Comparison of ENCODE assay signal across 8 cellular contexts in genomic region chr6:118652051-118652699, GRCh38. TPM values are rescaled to one million over a fixed set of nuclear protein-coding genes. Genes with fewer than 3 reads are reported as not detected.
A peak's percentile ranks its signal among the peaks of the same experiment; 100 is the strongest.
DNase-seq lines count a peak whose midpoint lies in the region; ATAC-seq and TF ChIP-seq lines count a peak whose summit lies in the region.

No MANE protein-coding gene starts in this region.

- peaks cover 47% of the 10 kb centered on the region for H3K4me1 Mint-ChIP-seq in activated T-cell treated with anti-CD3 and anti-CD28 coated beads, Interleukin-2, amount 50 U/mL, for 4 hours (ENCODE audit: low read depth)
- peaks cover 39% of the 10 kb centered on the region for H3K4me1 Mint-ChIP-seq in activated naive CD8-positive, alpha-beta T cell treated with anti-CD3 and anti-CD28 coated beads, Interleukin-2, amount 10 ng/mL, durations not matched to agents 7 days and 5 days

- TF ChIP-seq EP300 in transverse colon (IDR thresholded peaks at IDR 0.05; ENCODE audit: low read depth), result no peak

- H3K27me3 ChIP-seq in layer of hippocampus (ENCODE audit: control insufficient read depth, insufficient read depth, low read length) (no peaks in the 10 kb centered on the region), transverse colon (peaks cover 13% of the 10 kb centered on the region)

- no peak for TF ChIP-seq POLR2A in transverse colon (IDR thresholded peaks at IDR 0.05)

- in situ Hi-C loops in transverse colon (cut with MboI; ENCODE audit: low pct_ligation_motif_present in 1 of 4, low pct_unique_long_range_greater_than_20kb in 1 of 4, low sequenced_read_pairs in 3 of 4), result no loop called here

- no peak for DNase-seq in activated T-cell treated with anti-CD3 and anti-CD28 coated beads, Interleukin-2, amount 50 U/mL, for 4 hours
- DNase-seq in activated T-cell treated with anti-CD3 and anti-CD28 coated beads, Interleukin-2, amount 50 U/mL, for 1 hour, result no peak
- no peak for DNase-seq in activated naive CD8-positive, alpha-beta T cell treated with anti-CD3 and anti-CD28 coated beads, Interleukin-2, amount 10 ng/mL, durations not matched to agents 7 days and 5 days
- no peak for DNase-seq in transverse colon

- H3K27ac ChIP-seq in layer of hippocampus (ENCODE audit: low read depth, low read length) (peak overlapping the region; percentile 96), transverse colon (peak overlapping the region; percentile 87 to 99 (median 96))

- peak overlapping the region; percentile 91 for H3K4me3 Mint-ChIP-seq in activated T-cell treated with anti-CD3 and anti-CD28 coated beads, Interleukin-2, amount 50 U/mL, for 4 hours
- H3K4me3 Mint-ChIP-seq in activated naive CD8-positive, alpha-beta T cell treated with anti-CD3 and anti-CD28 coated beads, Interleukin-2, amount 10 ng/mL, durations not matched to agents 7 days and 5 days, result peak overlapping the region; percentile 87

- no peaks in the 10 kb centered on the region for H3K9me3 Mint-ChIP-seq in activated T-cell treated with anti-CD3 and anti-CD28 coated beads, Interleukin-2, amount 50 U/mL, for 4 hours
- no peaks in the 10 kb centered on the region for H3K9me3 Mint-ChIP-seq in activated naive CD8-positive, alpha-beta T cell treated with anti-CD3 and anti-CD28 coated beads, Interleukin-2, amount 10 ng/mL, durations not matched to agents 7 days and 5 days

- H3K27me3 Mint-ChIP-seq in activated T-cell treated with anti-CD3 and anti-CD28 coated beads, Interleukin-2, amount 50 U/mL, for 4 hours (ENCODE audit: low read depth), result no peaks in the 10 kb centered on the region
- no peaks in the 10 kb centered on the region for H3K27me3 Mint-ChIP-seq in activated naive CD8-positive, alpha-beta T cell treated with anti-CD3 and anti-CD28 coated beads, Interleukin-2, amount 10 ng/mL, durations not matched to agents 7 days and 5 days

- intact Hi-C loops in transverse colon (cut with DNase I; ENCODE audit: low total_unique reads), result no loop called here

- TF ChIP-seq CTCF in transverse colon (IDR thresholded peaks at IDR 0.05), result no peak

- 52 to 59% methylated on average over 15 to 20 of the region's 20 CpGs for WGBS in transverse colon (ENCODE audit: low coverage in 1 of 2), 2 donors

- H3K27ac Mint-ChIP-seq in activated naive CD8-positive, alpha-beta T cell treated with anti-CD3 and anti-CD28 coated beads, Interleukin-2, amount 10 ng/mL, durations not matched to agents 7 days and 5 days, result peak overlapping the region; percentile 84

- H3K4me3 ChIP-seq in transverse colon, result peak overlapping the region; percentile 62 to 91 (median 80)

- no peaks in the 10 kb centered on the region for H3K9me3 ChIP-seq in transverse colon

- peaks cover 5 to 23% (median 8%) of the 10 kb centered on the region in 4 donors for H3K4me1 ChIP-seq in transverse colon

- H3K36me3 Mint-ChIP-seq in activated T-cell treated with anti-CD3 and anti-CD28 coated beads, Interleukin-2, amount 50 U/mL, for 4 hours (ENCODE audit: insufficient read depth), result no peaks in the 10 kb centered on the region
- H3K36me3 Mint-ChIP-seq in activated naive CD8-positive, alpha-beta T cell treated with anti-CD3 and anti-CD28 coated beads, Interleukin-2, amount 10 ng/mL, durations not matched to agents 7 days and 5 days, result peaks cover 19% of the 10 kb centered on the region

- POLR2A ChIA-PET in activated naive CD8-positive, alpha-beta T cell treated with anti-CD3 and anti-CD28 coated beads, Interleukin-2, amount 10 ng/mL, durations not matched to agents 7 days and 5 days (lab: Charles Lee), result interaction anchor here (0.8 to 2.0 kb wide), 12 partner anchors 10 to 157 kb away, joined by 3 to 30 read pairs (median 4); no protein-coding TSS in a partner anchor

- ATAC-seq in activated T-cell treated with anti-CD3 and anti-CD28 coated beads, Interleukin-2, amount 50 U/mL, for 4 hours, result no peak
- ATAC-seq in activated naive CD8-positive, alpha-beta T cell treated with anti-CD3 and anti-CD28 coated beads, Interleukin-2, amount 10 ng/mL, durations not matched to agents 7 days and 5 days (ENCODE audit: low read depth), result no peak
- no peak for ATAC-seq in HG03457 (IDR thresholded peaks at IDR 0.05; ENCODE audit: unreplicated experiment)
- ATAC-seq in HG02870 (IDR thresholded peaks at IDR 0.05; ENCODE audit: unreplicated experiment), result no peak
- no peak for ATAC-seq in GM19328 (IDR thresholded peaks at IDR 0.05; ENCODE audit: unreplicated experiment)

- H3K36me3 ChIP-seq in transverse colon, result no peaks in the 10 kb centered on the region

RNA-seq across cellular contexts. Expression of gene CEP85L, which starts 0.8 kb away (rescaled TPM):
- 10 to 100 TPM; 23.1 to 27.9 (median 26.8) TPM for total RNA-seq in activated T-cell treated with anti-CD3 and anti-CD28 coated beads, Interleukin-2, amount 50 U/mL, for 4 hours
- 10 to 100 TPM; 48.9 to 53.1 TPM for total RNA-seq in activated naive CD8-positive, alpha-beta T cell treated with anti-CD3 and anti-CD28 coated beads, Interleukin-2, amount 10 ng/mL, durations not matched to agents 7 days and 5 days
- total RNA-seq in transverse colon, result 10 to 100 TPM in 1 of 4 donors, 1 to 10 TPM in 3; 5.3 to 10.5 (median 8.7) TPM
